7 cellular contexts compared by ENCODE assay signal in genomic region chrX:8748855-8749254, GRCh38. TPM values are rescaled to one million over a fixed set of nuclear protein-coding genes. Genes with fewer than 3 reads are reported as not detected.
A peak's percentile ranks its signal among the peaks of the same experiment; 100 is the strongest.
DNase-seq lines count a peak whose midpoint lies in the region; ATAC-seq and TF ChIP-seq lines count a peak whose summit lies in the region.

No MANE protein-coding gene starts in this region.

- H3K4me3 ChIP-seq in H7 (ENCODE audit: insufficient read depth, low read depth, low read length) (no peak overlapping the region), transverse colon (no peak overlapping the region)

- intact Hi-C loops in transverse colon (cut with DNase I; ENCODE audit: low total_unique reads), result no loop called here

- no peaks in the 10 kb centered on the region for H3K36me3 ChIP-seq in H7 (replicated peaks; ENCODE audit: control insufficient read depth, insufficient read depth, low read length)
- no peaks in the 10 kb centered on the region for H3K36me3 ChIP-seq in transverse colon

- peak; percentile 20 to 38 (median 29) for TF ChIP-seq CTCF in transverse colon (IDR thresholded peaks at IDR 0.05)

- no peaks in the 10 kb centered on the region for H3K9me3 ChIP-seq in transverse colon

- H3K4me1 ChIP-seq in transverse colon, result no peaks in the 10 kb centered on the region

- DNase-seq in ELR (ENCODE audit: low read depth) (peak; percentile 59), H7 (peak; percentile 52), RPMI8226 (peak; percentile 29), foreskin melanocyte (peak; percentile 14), transverse colon (no peak)
- no peak for DNase-seq in activated CD4-positive, CD25-positive, alpha-beta regulatory T cell treated with anti-CD3 and anti-CD28 coated beads, Interleukin-2, amount 50 U/mL, for 72 hours

- H3K27ac ChIP-seq in transverse colon, result no peak overlapping the region

- H3K27me3 ChIP-seq in H7 (ENCODE audit: control insufficient read depth, insufficient read depth, low read length) (no peaks in the 10 kb centered on the region), transverse colon (no peaks in the 10 kb centered on the region)

- in situ Hi-C loops in transverse colon (cut with MboI; ENCODE audit: low pct_ligation_motif_present in 1 of 4, low pct_unique_long_range_greater_than_20kb in 1 of 4, low sequenced_read_pairs in 3 of 4), result loop anchor here in 3 of 4 donors (25.0 kb wide), 1 partner anchor 762 kb away; no protein-coding TSS in a partner anchor

- ATAC-seq in GM21447 (IDR thresholded peaks at IDR 0.05; ENCODE audit: unreplicated experiment), result no peak

- WGBS in transverse colon (ENCODE audit: low coverage in 1 of 2), 2 donors, result 0 to 13% methylated on average over 2 to 6 of the region's 6 CpGs

- no peak for TF ChIP-seq EP300 in transverse colon (IDR thresholded peaks at IDR 0.05; ENCODE audit: low read depth)

- TF ChIP-seq POLR2A in transverse colon (IDR thresholded peaks at IDR 0.05), result no peak

RNA-seq across cellular contexts. Expression of gene ANOS1, which starts 16.9 kb away (rescaled TPM):
- 69.3 and 70.8 TPM in 2 replicates for total RNA-seq in H7 (2014; rRNA removed; shearing (Covaris generic))
- total RNA-seq in transverse colon, result under 1 TPM in 2 of 4 donors, not detected in 2; 0.14 to 0.16 TPM

RNA-seq across cellular contexts. Expression of gene FAM9A, which starts 52.3 kb away (rescaled TPM):
- not detected in 2 replicates for total RNA-seq in H7 (2014; rRNA removed; shearing (Covaris generic))
- total RNA-seq in transverse colon, result not detected

Comparison
In these comparisons a context has a peak if more than half of its experiments do, and no peak if none do; other contexts are left out.
1. DNase-seq: peak in ELR (single experiment), H7 (single experiment), RPMI8226 (single experiment) and foreskin melanocyte (single experiment); none in transverse colon (single experiment) and activated CD4-positive, CD25-positive, alpha-beta regulatory T cell treated with anti-CD3 and anti-CD28 coated beads, Interleukin-2, amount 50 U/mL, for 72 hours (single experiment).
2. RNA of gene ANOS1, which starts 16.9 kb away (total RNA-seq): 69.3 to 70.8 TPM in H7; 0.14 to 0.16 TPM in transverse colon; every median in the first group is over 10 times any median in the second.